Comparison of ENCODE assay signal across 24 cellular contexts in genomic region chr12:44314007-44314500, GRCh38.
"Had no signal": no experiment of that assay in that cellular context is flagged by ENCODE, and none has a peak within 500 bp of the region (broad histone marks: within the 10 kb centered on the region; RNA-seq: fewer than 3 reads in every experiment).

No MANE protein-coding gene starts in this region.

- H3K27me3 Mint-ChIP-seq: activated naive CD4-positive, alpha-beta T cell treated with anti-CD3 and anti-CD28 coated beads, Interleukin-2, amount 50 U/mL, for 24 hours; brain; central memory CD8-positive, alpha-beta T cell; T-helper 17 cell had no signal

- H3K4me2 ChIP-seq: KMS-11, PC-9 had no signal

- H3K4me3 ChIP-seq: PC-9 had no signal

- H3K27ac Mint-ChIP-seq: activated CD8-positive, alpha-beta T cell treated with anti-CD3 and anti-CD28 coated beads, Interleukin-2, amount 10 ng/mL, durations not matched to agents 7 days and 5 days; activated naive CD4-positive, alpha-beta T cell treated with anti-CD3 and anti-CD28 coated beads, Interleukin-2, amount 50 U/mL, for 24 hours; brain; T-helper 17 cell; WTC11 had no signal

- H3K27ac ChIP-seq: KMS-11, PC-9 had no signal

- DNase-seq: activated CD4-positive, alpha-beta T cell treated with anti-CD3 and anti-CD28 coated beads for 48 hours; activated CD4-positive, alpha-beta T cell treated with anti-CD3 and anti-CD28 coated beads, Interleukin-2, amount 50 U/mL, for 4 hours; activated CD4-positive, CD25-positive, alpha-beta regulatory T cell treated with anti-CD3 and anti-CD28 coated beads, Interleukin-2, amount 50 U/mL, for 72 hours; activated CD8-positive, alpha-beta memory T cell treated with anti-CD3 and anti-CD28 coated beads, Interleukin-2, amount 50 U/mL, for 48 hours; activated CD8-positive, alpha-beta T cell treated with anti-CD3 and anti-CD28 coated beads, Interleukin-2, amount 10 ng/mL, durations not matched to agents 7 days and 5 days; activated naive CD4-positive, alpha-beta T cell; activated T-cell treated with anti-CD3 and anti-CD28 coated beads, Interleukin-2, amount 50 U/mL, for 1 hour; aorta; NCI-H1105 treated with DMSO at 0.1 percent for 48 hours; NCI-H1436 treated with DMSO at 0.1 percent for 48 hours; NCI-H187; NCI-H2081; NCI-H2171; NCI-H226; NCI-H524; PC-9; SHP77 treated with DMSO at 0.1 percent for 48 hours; T-helper 17 cell; T-helper 9 cell had no signal

- H3K9me3 Mint-ChIP-seq: activated naive CD4-positive, alpha-beta T cell treated with anti-CD3 and anti-CD28 coated beads, Interleukin-2, amount 50 U/mL, for 24 hours; central memory CD8-positive, alpha-beta T cell had no signal

- ATAC-seq: activated CD8-positive, alpha-beta T cell treated with anti-CD3 and anti-CD28 coated beads, Interleukin-2, amount 10 ng/mL, durations not matched to agents 7 days and 5 days; T-helper 17 cell; WTC11 had no signal

- H3K4me1 Mint-ChIP-seq: activated naive CD4-positive, alpha-beta T cell treated with anti-CD3 and anti-CD28 coated beads, Interleukin-2, amount 50 U/mL, for 24 hours; brain; central memory CD8-positive, alpha-beta T cell; WTC11 had no signal

- H2AFZ ChIP-seq: PC-9 had no signal

- H3K4me3 Mint-ChIP-seq: activated CD8-positive, alpha-beta T cell treated with anti-CD3 and anti-CD28 coated beads, Interleukin-2, amount 10 ng/mL, durations not matched to agents 7 days and 5 days; activated naive CD4-positive, alpha-beta T cell treated with anti-CD3 and anti-CD28 coated beads, Interleukin-2, amount 50 U/mL, for 24 hours; brain; central memory CD8-positive, alpha-beta T cell; T-helper 17 cell; WTC11 had no signal

- H3K9ac ChIP-seq: KMS-11 had no signal
